ENCODE assay signal across 19 cellular contexts in the genomic region with DNA sequence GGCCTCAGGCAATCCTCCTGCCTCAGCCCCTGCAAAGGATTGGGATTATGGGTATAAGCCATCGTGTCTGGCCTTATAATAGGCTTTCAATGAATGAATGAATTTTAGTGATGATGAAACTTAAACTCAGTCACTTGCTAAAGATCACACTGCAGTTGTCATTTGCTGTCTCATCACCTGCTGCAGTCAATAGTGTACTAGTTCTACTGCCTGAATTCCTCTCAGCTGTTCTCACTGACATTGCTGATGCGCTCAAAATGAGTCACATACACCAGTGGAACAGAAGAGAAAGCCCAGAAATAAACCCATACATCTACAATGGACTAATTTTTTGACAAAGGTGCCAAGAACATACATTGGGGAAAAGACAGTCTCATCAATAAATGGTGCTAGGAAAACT. TPM values are rescaled to one million over a fixed set of nuclear protein-coding genes. Genes with fewer than 3 reads are reported as not detected.
DNase-seq lines count a peak whose midpoint lies in the region; ATAC-seq, FAIRE-seq and TF ChIP-seq lines count a peak whose summit lies in the region.
"Had no signal": no experiment of that assay in that cellular context is flagged by ENCODE, and none has a peak within 500 bp of the region (broad histone marks: within the 10 kb centered on the region; RNA-seq: fewer than 3 reads in every experiment).

No MANE protein-coding gene starts in this region.

- H2AK9ac ChIP-seq in IMR-90 (replicated peaks; ENCODE audit: low read depth, low read length, poor library complexity) = no peak overlapping the region

- DNase-seq in IMR-90 = peak; percentile 16
- DNase-seq in bronchial epithelial cell (ENCODE audit: low read depth) = peak; percentile 15
- DNase-seq in trophoblast cell = peak; percentile 21 to 64
- DNase-seq in urothelium cell line (ENCODE audit: low spot score) = no peak
- DNase-seq in Right ventricle myocardium inferior (ENCODE audit: missing footprints) = no peak
- DNase-seq in activated T-helper 1 cell treated with anti-CD3 and anti-CD28 coated beads, Interleukin-12 subunit alpha, Interleukin-12 subunit beta, Interleukin-2, Interleukin-4 antibody, amounts not matched to agents 30 ng/mL and 10 ng/mL and 1 ng/mL, durations not matched to agents 14 hours and 24 hours and 36 hours (ENCODE audit: low spot score) = no peak
- DNase-seq: BE2C; CD4-positive, alpha-beta memory T cell; DMS153; DMS79 treated with DMSO at 0.1 percent for 48 hours; EL; H7 had no signal

- H3K4me3 ChIP-seq in IMR-90 (ENCODE audit: insufficient read depth, low read depth, low read length) (no peak overlapping the region), bronchial epithelial cell (ENCODE audit: low read depth, low read length) (no peak overlapping the region), trophoblast cell (ENCODE audit: low read depth, low read length) (no peak overlapping the region)
- H3K4me3 ChIP-seq: GM23338 had no signal

- H3K27ac Mint-ChIP-seq in activated T-helper 1 cell treated with anti-CD3 and anti-CD28 coated beads, Interleukin-12 subunit alpha, Interleukin-12 subunit beta, Interleukin-2, Interleukin-4 antibody, amounts not matched to agents 30 ng/mL and 10 ng/mL and 1 ng/mL, durations not matched to agents 14 hours and 24 hours and 36 hours = no peak overlapping the region
- H3K27ac Mint-ChIP-seq: CD4-positive, alpha-beta memory T cell; GM23338 had no signal

- no peak for TF ChIP-seq RAD21 in IMR-90 (IDR thresholded peaks at IDR 0.05; ENCODE audit: low read length)

- H3K4me2 ChIP-seq in IMR-90 (ENCODE audit: low read depth, low read length) (no peak overlapping the region), trophoblast cell (ENCODE audit: low read length) (no peak overlapping the region)
- H3K4me2 ChIP-seq: GM23338 had no signal

- no peaks in the 10 kb centered on the region for H3K79me1 ChIP-seq in IMR-90 (ENCODE audit: low read depth in 1 of 2, low read length in 2 of 2)
- H3K79me1 ChIP-seq in trophoblast cell (ENCODE audit: low read length) = no peaks in the 10 kb centered on the region

- no TSS peak for BruUV-seq in IMR-90 (replicated peaks; lab: Mats Ljungman, UMichigan)

- TF ChIP-seq CTCF in IMR-90 (conservative IDR thresholded peaks at IDR 0.05; ENCODE audit: low read depth, low read length) = no peak
- no peak for TF ChIP-seq CTCF in bronchial epithelial cell (IDR thresholded peaks at IDR 0.05; ENCODE audit: insufficient read depth, low read length, severe bottlenecking)

- no CpG with 5 or more reads among the region's 2 CpGs for WGBS in IMR-90 (ENCODE audit: extremely low coverage in 2 of 2, insufficient read length in 1 of 2), 2 experiments
- no CpG with 5 or more reads among the region's 2 CpGs for WGBS in trophoblast cell (ENCODE audit: extremely low coverage, insufficient coverage, insufficient read length)

- H3K27ac ChIP-seq in IMR-90 (ENCODE audit: insufficient read depth, low read length) (no peak overlapping the region), trophoblast cell (ENCODE audit: low read depth, low read length) (no peak overlapping the region)
- H3K27ac ChIP-seq: C4-2B had no signal

- no peaks in the 10 kb centered on the region for H3K9me1 ChIP-seq in IMR-90 (ENCODE audit: insufficient read depth, low read length)

- H3K79me2 ChIP-seq in trophoblast cell (ENCODE audit: control insufficient read depth, insufficient read depth, low read length, poor library complexity) = no peaks in the 10 kb centered on the region

- CTCF ChIA-PET in IMR-90 (lab: Yijun Ruan, JAX) = no interaction called here

- in situ Hi-C loops in IMR-90 (cut with MboI; ENCODE audit: low sequenced_read_pairs) = no loop called here

- no peak overlapping the region for H2BK12ac ChIP-seq in trophoblast cell (ENCODE audit: low read length)

- H3K9ac ChIP-seq in IMR-90 (ENCODE audit: low read depth, low read length) = no peak overlapping the region
- H3K9ac ChIP-seq in trophoblast cell (ENCODE audit: low read length) = no peak overlapping the region

- H3K36me3 ChIP-seq in IMR-90 (ENCODE audit: control insufficient read depth, insufficient read depth, low read length) (no peaks in the 10 kb centered on the region), bronchial epithelial cell (ENCODE audit: control insufficient read depth, insufficient read depth, low read length) (no peaks in the 10 kb centered on the region), trophoblast cell (ENCODE audit: control insufficient read depth in 1 of 2, insufficient read depth in 2 of 2, low read length in 2 of 2) (no peaks in the 10 kb centered on the region)
- H3K36me3 ChIP-seq: BE2C had no signal

- H4K91ac ChIP-seq in IMR-90 (ENCODE audit: insufficient read depth, low read depth, low read length) = no peak overlapping the region
- H4K91ac ChIP-seq in trophoblast cell (ENCODE audit: low read depth, low read length) = no peak overlapping the region

- no peak overlapping the region for H2BK120ac ChIP-seq in IMR-90 (ENCODE audit: low read depth, low read length)
- H2BK120ac ChIP-seq in trophoblast cell (ENCODE audit: insufficient read depth, low read length, poor library complexity) = no peak overlapping the region

- H3K14ac ChIP-seq in IMR-90 (replicated peaks; ENCODE audit: low read depth, low read length) (no peak overlapping the region), trophoblast cell (ENCODE audit: low read length) (no peak overlapping the region)

- ATAC-seq in IMR-90 (ENCODE audit: low read depth) (no peak), Right ventricle myocardium inferior (no peak), HG02763 (IDR thresholded peaks at IDR 0.05; ENCODE audit: unreplicated experiment) (no peak)
- ATAC-seq: GM23338 had no signal

- H2AFZ ChIP-seq in IMR-90 (replicated peaks; ENCODE audit: low read length, poor library complexity) = no peak overlapping the region
- H2AFZ ChIP-seq in trophoblast cell (ENCODE audit: insufficient read depth, low read length, poor library complexity) = no peak overlapping the region
- H2AFZ ChIP-seq: GM23338 had no signal

- H3K36me3 Mint-ChIP-seq in activated T-helper 1 cell treated with anti-CD3 and anti-CD28 coated beads, Interleukin-12 subunit alpha, Interleukin-12 subunit beta, Interleukin-2, Interleukin-4 antibody, amounts not matched to agents 30 ng/mL and 10 ng/mL and 1 ng/mL, durations not matched to agents 14 hours and 24 hours and 36 hours (ENCODE audit: low read depth) = no peaks in the 10 kb centered on the region
- H3K36me3 Mint-ChIP-seq: CD4-positive, alpha-beta memory T cell had no signal

- no peak overlapping the region for H3K4me3 Mint-ChIP-seq in activated T-helper 1 cell treated with anti-CD3 and anti-CD28 coated beads, Interleukin-12 subunit alpha, Interleukin-12 subunit beta, Interleukin-2, Interleukin-4 antibody, amounts not matched to agents 30 ng/mL and 10 ng/mL and 1 ng/mL, durations not matched to agents 14 hours and 24 hours and 36 hours
- H3K4me3 Mint-ChIP-seq: GM23338 had no signal

- H3K27me3 ChIP-seq in IMR-90 (ENCODE audit: control insufficient read depth, insufficient read depth, low read length) (no peaks in the 10 kb centered on the region), bronchial epithelial cell (ENCODE audit: control insufficient read depth, insufficient read depth, low read length) (no peaks in the 10 kb centered on the region), trophoblast cell (ENCODE audit: insufficient read depth, low read length) (no peaks in the 10 kb centered on the region)
- H3K27me3 ChIP-seq: BE2C had no signal

- H3K23ac ChIP-seq in IMR-90 (ENCODE audit: low read depth, low read length) (no peak overlapping the region), trophoblast cell (ENCODE audit: low read length) (no peak overlapping the region)

- no peak for TF ChIP-seq POLR2A in IMR-90 (IDR thresholded peaks at IDR 0.05; ENCODE audit: low read depth, low read length)

- POLR2A ChIA-PET in IMR-90 (lab: Charles Lee; ENCODE audit: unreplicated experiment) = no interaction called here

- H3K4me1 Mint-ChIP-seq in activated T-helper 1 cell treated with anti-CD3 and anti-CD28 coated beads, Interleukin-12 subunit alpha, Interleukin-12 subunit beta, Interleukin-2, Interleukin-4 antibody, amounts not matched to agents 30 ng/mL and 10 ng/mL and 1 ng/mL, durations not matched to agents 14 hours and 24 hours and 36 hours (ENCODE audit: low read depth) = no peaks in the 10 kb centered on the region

- no peaks in the 10 kb centered on the region for H4K20me1 ChIP-seq in IMR-90 (ENCODE audit: insufficient read depth, low read length)

- H3K27me3 Mint-ChIP-seq in activated T-helper 1 cell treated with anti-CD3 and anti-CD28 coated beads, Interleukin-12 subunit alpha, Interleukin-12 subunit beta, Interleukin-2, Interleukin-4 antibody, amounts not matched to agents 30 ng/mL and 10 ng/mL and 1 ng/mL, durations not matched to agents 14 hours and 24 hours and 36 hours (ENCODE audit: insufficient read depth) = peaks cover 6% of the 10 kb centered on the region

- H3K18ac ChIP-seq in IMR-90 (ENCODE audit: low read depth, low read length) (no peak overlapping the region), trophoblast cell (ENCODE audit: low read length) (no peak overlapping the region)

- H3K9me3 ChIP-seq in IMR-90 (ENCODE audit: control insufficient read depth, insufficient read depth, low read length) (no peaks in the 10 kb centered on the region), trophoblast cell (ENCODE audit: insufficient read depth, low read depth, low read length) (peaks cover 2% of the 10 kb centered on the region)
- H3K9me3 ChIP-seq: BE2C had no signal

- no peak overlapping the region for H2BK15ac ChIP-seq in IMR-90 (ENCODE audit: low read depth, low read length)

- FAIRE-seq in bronchial epithelial cell (lab: Jason Lieb, UNC) = no peak
- peak; percentile 46 for FAIRE-seq in urothelium cell line (lab: Jason Lieb, UNC)
- FAIRE-seq: A204.1, G401.6, GM12891 had no signal

- H3K4me1 ChIP-seq in IMR-90 (ENCODE audit: control insufficient read depth, insufficient read depth, low read length) (no peaks in the 10 kb centered on the region), trophoblast cell (ENCODE audit: control insufficient read depth in 1 of 2, insufficient read depth in 2 of 2, low read length in 2 of 2) (no peaks in the 10 kb centered on the region)
- H3K4me1 ChIP-seq: BE2C had no signal

- H3K4ac ChIP-seq in IMR-90 (ENCODE audit: low read depth, low read length) (no peak overlapping the region), trophoblast cell (ENCODE audit: low read depth, low read length) (no peak overlapping the region)

- H3K9me3 Mint-ChIP-seq in activated T-helper 1 cell treated with anti-CD3 and anti-CD28 coated beads, Interleukin-12 subunit alpha, Interleukin-12 subunit beta, Interleukin-2, Interleukin-4 antibody, amounts not matched to agents 30 ng/mL and 10 ng/mL and 1 ng/mL, durations not matched to agents 14 hours and 24 hours and 36 hours = peaks cover 11% of the 10 kb centered on the region

- no peak overlapping the region for H2BK20ac ChIP-seq in IMR-90 (ENCODE audit: low read depth, low read length)

- no peak overlapping the region for H4K12ac ChIP-seq in trophoblast cell (ENCODE audit: low read depth, low read length)

- no peak overlapping the region for H4K8ac ChIP-seq in IMR-90 (ENCODE audit: low read depth in 2 of 2, low read length in 2 of 2)
- no peak overlapping the region for H4K8ac ChIP-seq in trophoblast cell (ENCODE audit: low read depth, low read length)

- H2BK5ac ChIP-seq in IMR-90 (ENCODE audit: low read depth, low read length, poor library complexity, severe bottlenecking) (no peak overlapping the region), trophoblast cell (ENCODE audit: low read depth, low read length, poor library complexity) (no peak overlapping the region)

- no peak overlapping the region for H3K56ac ChIP-seq in IMR-90 (ENCODE audit: extremely low read depth, insufficient read depth, low read length)

- intact Hi-C loops in IMR-90 (cut with micrococcal nuclease) (no loop called here), Right ventricle myocardium inferior (cut with DNase I) (no loop called here)
- intact Hi-C loops in activated T-helper 1 cell treated with anti-CD3 and anti-CD28 coated beads, Interleukin-12 subunit alpha, Interleukin-12 subunit beta, Interleukin-2, Interleukin-4 antibody, amounts not matched to agents 30 ng/mL and 10 ng/mL and 1 ng/mL, durations not matched to agents 14 hours and 24 hours and 36 hours (cut with micrococcal nuclease) = no loop called here

- dilution Hi-C loops in IMR-90 (cut with HindIII; ENCODE audit: low sequenced_read_pairs, unreplicated experiment) = no loop called here

- no peak overlapping the region for H2AK5ac ChIP-seq in IMR-90 (ENCODE audit: low read depth, low read length)
- H2AK5ac ChIP-seq in trophoblast cell (ENCODE audit: low read length) = no peak overlapping the region

- H4K5ac ChIP-seq in IMR-90 (ENCODE audit: low read depth, low read length) = no peak overlapping the region

RNA-seq across cellular contexts. Expression of a gene that starts 5.6 kb away (rescaled TPM):
- 24.7 and 25.5 TPM in 2 replicates for total RNA-seq in IMR-90 (2012; rRNA removed)
- 8.3 and 10.0 TPM in 2 replicates for polyA plus RNA-seq in IMR-90 (2012; rRNA removed)
- polyA plus RNA-seq in IMR-90 (2012; cell fraction: cytosol; rRNA removed) = 2.8 and 5.7 TPM in 2 replicates
- polyA plus RNA-seq in IMR-90 (2012; cell fraction: nucleus; rRNA removed; ENCODE audit: low replicate concordance) = 1.2 and 7.2 TPM in 2 replicates
- 9.5 and 11.9 TPM in 2 replicates for total RNA-seq in bronchial epithelial cell
- polyA plus RNA-seq in trophoblast cell (2013) = 12.2 and 12.8 TPM in 2 replicates
- total RNA-seq in Right ventricle myocardium inferior = 55.9 TPM
- 2.2 and 3.2 TPM in 2 replicates for total RNA-seq in activated T-helper 1 cell treated with anti-CD3 and anti-CD28 coated beads, Interleukin-12 subunit alpha, Interleukin-12 subunit beta, Interleukin-2, Interleukin-4 antibody, amounts not matched to agents 30 ng/mL and 10 ng/mL and 1 ng/mL, durations not matched to agents 14 hours and 24 hours and 36 hours

RNA-seq across cellular contexts. Expression of a gene that starts 29.4 kb away (rescaled TPM):
- total RNA-seq in IMR-90 (2012; rRNA removed) (0.28 and 0.36 TPM in 2 replicates), bronchial epithelial cell (under 0.01 and 0.13 TPM in 2 replicates), Right ventricle myocardium inferior (0.38 TPM)
- 0.11 and 0.15 TPM in 2 replicates for polyA plus RNA-seq in IMR-90 (2012; rRNA removed)
- 0.04 and 0.09 TPM in 2 replicates for polyA plus RNA-seq in IMR-90 (2012; cell fraction: cytosol; rRNA removed)
- polyA plus RNA-seq in IMR-90 (2012; cell fraction: nucleus; rRNA removed; ENCODE audit: low replicate concordance) = 0.09 TPM in 1 of 2 replicates, not detected in the other
- 0.11 and 0.12 TPM in 2 replicates for polyA plus RNA-seq in trophoblast cell (2013)
- total RNA-seq in activated T-helper 1 cell treated with anti-CD3 and anti-CD28 coated beads, Interleukin-12 subunit alpha, Interleukin-12 subunit beta, Interleukin-2, Interleukin-4 antibody, amounts not matched to agents 30 ng/mL and 10 ng/mL and 1 ng/mL, durations not matched to agents 14 hours and 24 hours and 36 hours = not detected in 2 replicates
- total RNA-seq: CD4-positive, alpha-beta memory T cell; GM23338; HT-29 had no signal
- polyA plus RNA-seq: GM23338 had no signal

Comparison
In these comparisons a context has a peak if more than half of its experiments do, and no peak if none do; other contexts are left out.
1. DNase-seq: peak in IMR-90 (single experiment), bronchial epithelial cell (single experiment) and trophoblast cell (2 of 2); none in urothelium cell line (single experiment), Right ventricle myocardium inferior (single experiment) and activated T-helper 1 cell treated with anti-CD3 and anti-CD28 coated beads, Interleukin-12 subunit alpha, Interleukin-12 subunit beta, Interleukin-2, Interleukin-4 antibody, amounts not matched to agents 30 ng/mL and 10 ng/mL and 1 ng/mL, durations not matched to agents 14 hours and 24 hours and 36 hours (single experiment).